8 cellular contexts compared by ENCODE assay signal in the genomic region with DNA sequence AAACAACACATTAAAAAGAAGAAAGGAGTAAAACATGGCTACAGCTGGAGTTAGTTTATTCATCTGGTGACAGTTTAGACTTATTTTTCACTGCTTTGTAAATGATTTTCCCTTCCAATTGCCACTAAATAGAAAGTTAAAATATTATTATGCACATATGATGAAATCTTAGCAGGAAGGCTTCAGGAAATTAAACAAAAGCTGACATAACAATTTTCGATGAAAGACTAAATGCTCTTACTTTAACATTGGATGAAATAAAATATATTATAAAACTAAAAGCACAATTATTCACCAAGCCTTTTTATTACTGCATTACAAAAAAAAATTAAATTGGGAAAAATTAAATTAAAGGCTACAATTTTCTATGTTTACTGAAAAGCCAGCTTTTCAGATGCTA.
"Had no signal": no experiment of that assay in that cellular context is flagged by ENCODE, and none has a peak within 500 bp of the region (broad histone marks: within the 10 kb centered on the region; RNA-seq: fewer than 3 reads in every experiment).

No MANE protein-coding gene starts in this region.

- ATAC-seq: GM23338 had no signal

- H3K4me3 ChIP-seq: GM23338 had no signal

- H3K4me2 ChIP-seq: GM23338, KMS-11 had no signal

- FAIRE-seq: H1, HTR-8/SVneo had no signal

- H2AFZ ChIP-seq: GM23338 had no signal

- H3K27ac ChIP-seq: KMS-11 had no signal

- H3K9ac ChIP-seq: KMS-11 had no signal

- DNase-seq: H9, HCEC 1CT, Karpas-422, KBM-7 had no signal
